ENCODE assay signal across 1 cellular context in genomic region chr7:44200699-44201461, GRCh38.
A peak's percentile ranks its signal among the peaks of the same experiment; 100 is the strongest.
TF ChIP-seq lines count a peak whose summit lies in the region.

YKT6 (plus strand) TSS chr7:44200978; CDS start chr7:44201136, 158 bp downstream.

TF ChIP-seq in HepG2, 621 proteins besides CTCF, POLR2A, EP300 and RAD21 (continued from another document and continues in another):
- no peak for TF ChIP-seq ZBTB44 (CRISPR knock-in tag; IDR thresholded peaks at IDR 0.05)
- TF ChIP-seq ZBTB39 (CRISPR knock-in tag; IDR thresholded peaks at IDR 0.05), result no peak
- TF ChIP-seq ARHGAP35 (CRISPR knock-in tag; IDR thresholded peaks at IDR 0.05; ENCODE audit: borderline replicate concordance), result no peak
- TF ChIP-seq KDM4B (CRISPR knock-in tag; IDR thresholded peaks at IDR 0.05), result peak; percentile 65; the same call in 1 of the 2 replicates
- peak; percentile 83 for TF ChIP-seq SP2 (CRISPR knock-in tag; IDR thresholded peaks at IDR 0.05)
- peak; percentile 77 for TF ChIP-seq KMT2B (CRISPR knock-in tag; IDR thresholded peaks at IDR 0.05)
- no peak for TF ChIP-seq ZNF383 (CRISPR knock-in tag; IDR thresholded peaks at IDR 0.05; ENCODE audit: borderline replicate concordance)
- peak; percentile 94 for TF ChIP-seq ZNF574 (CRISPR knock-in tag; IDR thresholded peaks at IDR 0.05)
- no peak for TF ChIP-seq ZNF670 (CRISPR knock-in tag; IDR thresholded peaks at IDR 0.05; ENCODE audit: borderline replicate concordance)
- TF ChIP-seq RELA (CRISPR knock-in tag; IDR thresholded peaks at IDR 0.05), result no peak
- TF ChIP-seq ZNF788 (CRISPR knock-in tag; IDR thresholded peaks at IDR 0.05; ENCODE audit: borderline replicate concordance), result peak; percentile 86; the same call in 1 of the 2 replicates
- TF ChIP-seq HOMEZ (CRISPR knock-in tag; IDR thresholded peaks at IDR 0.05; ENCODE audit: low read depth), result no peak
- peak; percentile 21; the same call in 1 of the 2 replicates for TF ChIP-seq FOSL2 (CRISPR knock-in tag; IDR thresholded peaks at IDR 0.05)
- TF ChIP-seq HOXA7 (CRISPR knock-in tag; IDR thresholded peaks at IDR 0.05), result no peak
- 0 out of 2 replicates have a peak, but pooled peaks have one; percentile 16 for TF ChIP-seq GATAD2A (CRISPR knock-in tag; IDR thresholded peaks at IDR 0.05)
- TF ChIP-seq ZNF558 (CRISPR knock-in tag; IDR thresholded peaks at IDR 0.05; ENCODE audit: borderline replicate concordance), result no peak
- TF ChIP-seq ZNF775 (CRISPR knock-in tag; IDR thresholded peaks at IDR 0.05; ENCODE audit: borderline replicate concordance), result no peak
- no peak for TF ChIP-seq SRSF9 (IDR thresholded peaks at IDR 0.05; ENCODE audit: borderline replicate concordance, insufficient read depth, low read depth, low read length, poor library complexity, severe bottlenecking)
- TF ChIP-seq SMAD9 (CRISPR knock-in tag; IDR thresholded peaks at IDR 0.05), result no peak
- TF ChIP-seq ZFP82 (CRISPR knock-in tag; IDR thresholded peaks at IDR 0.05; ENCODE audit: borderline replicate concordance), result no peak; the same call in 1 of the 2 replicates
- TF ChIP-seq CCDC6 (CRISPR knock-in tag; IDR thresholded peaks at IDR 0.05), result no peak
- peak; percentile 43; the same call in 1 of the 2 replicates for TF ChIP-seq ISL2 (CRISPR knock-in tag; IDR thresholded peaks at IDR 0.05)
- no peak for TF ChIP-seq ZNF576 (CRISPR knock-in tag; IDR thresholded peaks at IDR 0.05)
- peak; percentile 24; the same call in 1 of the 2 replicates for TF ChIP-seq HNF1B (CRISPR knock-in tag; IDR thresholded peaks at IDR 0.05)
- TF ChIP-seq TGIF2 (CRISPR knock-in tag; IDR thresholded peaks at IDR 0.05), result 0 out of 2 replicates have a peak, but pooled peaks have one; percentile 42
- 0 out of 2 replicates have a peak, but pooled peaks have one; percentile 34 for TF ChIP-seq RNF2 (conservative IDR thresholded peaks at IDR 0.05; ENCODE audit: low read depth)
- 0 out of 2 replicates have a peak, but pooled peaks have one; percentile 14 for TF ChIP-seq MYPOP (CRISPR knock-in tag; IDR thresholded peaks at IDR 0.05)
- peak; percentile 57; the same call in 1 of the 2 replicates for TF ChIP-seq ZNF225 (CRISPR knock-in tag; IDR thresholded peaks at IDR 0.05)
- TF ChIP-seq REXO4 (CRISPR knock-in tag; IDR thresholded peaks at IDR 0.05; ENCODE audit: borderline replicate concordance), result no peak
- no peak for TF ChIP-seq CSRNP1 (CRISPR knock-in tag; IDR thresholded peaks at IDR 0.05)
- TF ChIP-seq MED13 (CRISPR knock-in tag; IDR thresholded peaks at IDR 0.05), result 0 out of 2 replicates have a peak, but pooled peaks have one; percentile 44
- no peak for TF ChIP-seq ZNF224 (CRISPR knock-in tag; IDR thresholded peaks at IDR 0.05)
- TF ChIP-seq SP1 (IDR thresholded peaks at IDR 0.05), result no peak
- TF ChIP-seq SP1 (CRISPR knock-in tag; IDR thresholded peaks at IDR 0.05), result peak; percentile 81
- 0 out of 2 replicates have a peak, but pooled peaks have one; percentile 20 for TF ChIP-seq ZBED4 (CRISPR knock-in tag; IDR thresholded peaks at IDR 0.05; ENCODE audit: borderline replicate concordance)
- peak; percentile 45 for TF ChIP-seq AGO1 (IDR thresholded peaks at IDR 0.05; ENCODE audit: low read depth, low read length, poor library complexity, severe bottlenecking)
- no peak; the same call in 1 of the 2 replicates for TF ChIP-seq ZNF691 (CRISPR knock-in tag; IDR thresholded peaks at IDR 0.05; ENCODE audit: borderline replicate concordance, low read depth)
- no peak for TF ChIP-seq ZNF704 (CRISPR knock-in tag; IDR thresholded peaks at IDR 0.05; ENCODE audit: borderline replicate concordance)
